In the genomic region with DNA sequence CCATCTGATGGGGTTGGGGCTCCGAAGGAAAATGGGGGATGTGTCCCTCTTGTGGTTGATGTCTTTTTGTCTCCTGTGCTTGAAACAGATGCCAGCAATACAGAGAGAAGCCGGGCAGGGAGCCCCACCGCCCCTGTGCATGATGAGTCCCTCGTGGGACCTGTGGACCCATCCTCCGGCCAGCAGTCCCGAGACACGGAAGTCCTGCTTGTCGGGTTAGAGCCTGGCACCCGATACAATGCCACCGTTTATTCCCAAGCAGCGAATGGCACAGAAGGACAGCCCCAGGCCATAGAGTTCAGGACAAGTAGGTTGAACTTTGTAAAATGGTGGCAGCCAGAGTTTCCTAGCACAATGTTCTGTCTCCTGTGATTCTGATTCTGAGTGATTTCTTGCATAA, we compare ENCODE assay signal across 24 cellular contexts.
DNase-seq lines count a peak whose midpoint lies in the region; ATAC-seq, FAIRE-seq and TF ChIP-seq lines count a peak whose summit lies in the region.
"Had no signal": no experiment of that assay in that cellular context is flagged by ENCODE, and none has a peak within 500 bp of the region (broad histone marks: within the 10 kb centered on the region; RNA-seq: fewer than 3 reads in every experiment).

No MANE protein-coding gene starts in this region.

- FAIRE-seq in GM12892 (lab: Jason Lieb, UNC): peak; percentile 44
- FAIRE-seq: GM18507, HTR-8/SVneo, K562, RCC 7860 had no signal

- H3K27me3 Mint-ChIP-seq in activated T-helper 1 cell treated with anti-CD3 and anti-CD28 coated beads, Interleukin-12 subunit alpha, Interleukin-12 subunit beta, Interleukin-2, Interleukin-4 antibody, amounts not matched to agents 30 ng/mL and 10 ng/mL and 1 ng/mL, durations not matched to agents 14 hours and 24 hours and 36 hours (ENCODE audit: insufficient read depth): no peaks in the 10 kb centered on the region
- H3K27me3 Mint-ChIP-seq: CD8-positive, alpha-beta memory T cell had no signal

- no peak for TF ChIP-seq POLR2A in GM12892 (IDR thresholded peaks at IDR 0.05; ENCODE audit: low read depth, low read length)

- H3K4me1 Mint-ChIP-seq in activated T-helper 1 cell treated with anti-CD3 and anti-CD28 coated beads, Interleukin-12 subunit alpha, Interleukin-12 subunit beta, Interleukin-2, Interleukin-4 antibody, amounts not matched to agents 30 ng/mL and 10 ng/mL and 1 ng/mL, durations not matched to agents 14 hours and 24 hours and 36 hours (ENCODE audit: low read depth): peaks cover 30% of the 10 kb centered on the region
- peaks cover 31% of the 10 kb centered on the region for H3K4me1 Mint-ChIP-seq in stimulated activated effector memory CD8-positive, alpha-beta T cell treated with anti-CD3 and anti-CD28 coated beads, Interleukin-12 subunit alpha, Interleukin-12 subunit beta, amount 100 ng/mL, for 72 hours

- H3K36me3 Mint-ChIP-seq in activated T-helper 1 cell treated with anti-CD3 and anti-CD28 coated beads, Interleukin-12 subunit alpha, Interleukin-12 subunit beta, Interleukin-2, Interleukin-4 antibody, amounts not matched to agents 30 ng/mL and 10 ng/mL and 1 ng/mL, durations not matched to agents 14 hours and 24 hours and 36 hours (ENCODE audit: low read depth): peaks cover 74% of the 10 kb centered on the region
- H3K36me3 Mint-ChIP-seq in stimulated activated effector memory CD8-positive, alpha-beta T cell treated with anti-CD3 and anti-CD28 coated beads, Interleukin-12 subunit alpha, Interleukin-12 subunit beta, amount 100 ng/mL, for 72 hours: peaks cover 99% of the 10 kb centered on the region

- peak overlapping the region; percentile 9 for H3K27ac Mint-ChIP-seq in activated T-helper 1 cell treated with anti-CD3 and anti-CD28 coated beads, Interleukin-12 subunit alpha, Interleukin-12 subunit beta, Interleukin-2, Interleukin-4 antibody, amounts not matched to agents 30 ng/mL and 10 ng/mL and 1 ng/mL, durations not matched to agents 14 hours and 24 hours and 36 hours
- peak overlapping the region; percentile 69 for H3K27ac Mint-ChIP-seq in stimulated activated effector memory CD8-positive, alpha-beta T cell treated with anti-CD3 and anti-CD28 coated beads, Interleukin-12 subunit alpha, Interleukin-12 subunit beta, amount 100 ng/mL, for 72 hours

- no peak for ATAC-seq in stimulated activated effector memory CD8-positive, alpha-beta T cell treated with anti-CD3 and anti-CD28 coated beads, Interleukin-12 subunit alpha, Interleukin-12 subunit beta, amount 100 ng/mL, for 72 hours
- ATAC-seq in HG03175 (IDR thresholded peaks at IDR 0.05; ENCODE audit: unreplicated experiment) (no peak), GM21390 (IDR thresholded peaks at IDR 0.05; ENCODE audit: unreplicated experiment) (no peak)
- ATAC-seq: K562, SK-N-SH treated with all-trans-retinoic acid at 6 μM for 48 hours had no signal

- intact Hi-C loops in activated T-helper 1 cell treated with anti-CD3 and anti-CD28 coated beads, Interleukin-12 subunit alpha, Interleukin-12 subunit beta, Interleukin-2, Interleukin-4 antibody, amounts not matched to agents 30 ng/mL and 10 ng/mL and 1 ng/mL, durations not matched to agents 14 hours and 24 hours and 36 hours (cut with micrococcal nuclease): no loop called here

- DNase-seq in GM12892 (ENCODE audit: insufficient read length) (no peak), foreskin melanocyte (peak; percentile 74), SIG-M5 treated with dmso at 0.1 percent for 504 hours (lab: John Stamatoyannopoulos, UW; ENCODE audit: unreplicated experiment) (no peak)
- no peak for DNase-seq in activated T-helper 1 cell treated with anti-CD3 and anti-CD28 coated beads, Interleukin-12 subunit alpha, Interleukin-12 subunit beta, Interleukin-2, Interleukin-4 antibody, amounts not matched to agents 30 ng/mL and 10 ng/mL and 1 ng/mL, durations not matched to agents 14 hours and 24 hours and 36 hours (ENCODE audit: low spot score)
- DNase-seq in stimulated activated effector memory CD8-positive, alpha-beta T cell treated with anti-CD3 and anti-CD28 coated beads, Interleukin-12 subunit alpha, Interleukin-12 subunit beta, amount 100 ng/mL, for 72 hours (ENCODE audit: low spot score in 2 of 2): no peak
- DNase-seq: CD8-positive, alpha-beta memory T cell; DMS153; DND-41; Kasumi-1; NCI-H1092 treated with DMSO at 0.1 percent for 48 hours; NCI-H1436 treated with DMSO at 0.1 percent for 48 hours; NCI-H1930; NCI-H2107; NCI-H524 treated with DMSO at 0.1 percent for 48 hours; NCI-H774; SIG-M5 had no signal

- H3K9me3 Mint-ChIP-seq in activated T-helper 1 cell treated with anti-CD3 and anti-CD28 coated beads, Interleukin-12 subunit alpha, Interleukin-12 subunit beta, Interleukin-2, Interleukin-4 antibody, amounts not matched to agents 30 ng/mL and 10 ng/mL and 1 ng/mL, durations not matched to agents 14 hours and 24 hours and 36 hours: no peaks in the 10 kb centered on the region
- H3K9me3 Mint-ChIP-seq in stimulated activated effector memory CD8-positive, alpha-beta T cell treated with anti-CD3 and anti-CD28 coated beads, Interleukin-12 subunit alpha, Interleukin-12 subunit beta, amount 100 ng/mL, for 72 hours: no peaks in the 10 kb centered on the region
- H3K9me3 Mint-ChIP-seq: CD14-positive monocyte; CD8-positive, alpha-beta memory T cell had no signal

- H3K4me3 Mint-ChIP-seq in activated T-helper 1 cell treated with anti-CD3 and anti-CD28 coated beads, Interleukin-12 subunit alpha, Interleukin-12 subunit beta, Interleukin-2, Interleukin-4 antibody, amounts not matched to agents 30 ng/mL and 10 ng/mL and 1 ng/mL, durations not matched to agents 14 hours and 24 hours and 36 hours: no peak overlapping the region
- H3K4me3 Mint-ChIP-seq in stimulated activated effector memory CD8-positive, alpha-beta T cell treated with anti-CD3 and anti-CD28 coated beads, Interleukin-12 subunit alpha, Interleukin-12 subunit beta, amount 100 ng/mL, for 72 hours: no peak overlapping the region
- H3K4me3 Mint-ChIP-seq: CD14-positive monocyte; CD8-positive, alpha-beta memory T cell had no signal
